14 cellular contexts compared by ENCODE assay signal in genomic region chr10:96740141-96740540, GRCh38. TPM values are rescaled to one million over a fixed set of nuclear protein-coding genes. Genes with fewer than 3 reads are reported as not detected.
"Had no signal": no experiment of that assay in that cellular context is flagged by ENCODE, and none has a peak within 500 bp of the region (broad histone marks: within the 10 kb centered on the region; RNA-seq: fewer than 3 reads in every experiment).

No MANE protein-coding gene starts in this region.

- H3K36me3 Mint-ChIP-seq: mesothelial cell of epicardium; stimulated activated effector memory CD8-positive, alpha-beta T cell treated with anti-CD3 and anti-CD28 coated beads, Interleukin-12 subunit alpha, Interleukin-12 subunit beta, amount 100 ng/mL, for 72 hours had no signal

- H3K27me3 ChIP-seq: transverse colon had no signal

- H3K4me1 Mint-ChIP-seq: activated CD4-positive, alpha-beta T cell treated with anti-CD3 and anti-CD28 coated beads, Interleukin-2, amount 10 ng/mL, durations not matched to agents 24 days and 14 days; mesothelial cell of epicardium had no signal

- H3K4me1 ChIP-seq: esophagus muscularis mucosa, transverse colon had no signal

- H3K4me3 Mint-ChIP-seq: activated CD4-positive, alpha-beta T cell treated with anti-CD3 and anti-CD28 coated beads, Interleukin-2, amount 10 ng/mL, durations not matched to agents 24 days and 14 days; activated naive CD4-positive, alpha-beta T cell treated with anti-CD3 and anti-CD28 coated beads for 36 hours; activated T-helper 17 cell treated with anti-CD3 and anti-CD28 coated beads, Interleukin-2, amount 50 U/mL, for 72 hours; central memory CD8-positive, alpha-beta T cell; mesothelial cell of epicardium; stimulated activated effector memory CD8-positive, alpha-beta T cell treated with anti-CD3 and anti-CD28 coated beads, Interleukin-12 subunit alpha, Interleukin-12 subunit beta, amount 100 ng/mL, for 72 hours had no signal

- H3K4me3 ChIP-seq: esophagus muscularis mucosa, transverse colon had no signal

- H3K36me3 ChIP-seq: esophagus muscularis mucosa, transverse colon had no signal

- H3K27ac ChIP-seq: esophagus muscularis mucosa had no signal

- H3K9me3 Mint-ChIP-seq: activated CD4-positive, alpha-beta T cell treated with anti-CD3 and anti-CD28 coated beads, Interleukin-2, amount 10 ng/mL, durations not matched to agents 24 days and 14 days; activated naive CD4-positive, alpha-beta T cell treated with anti-CD3 and anti-CD28 coated beads for 36 hours; activated T-helper 17 cell treated with anti-CD3 and anti-CD28 coated beads, Interleukin-2, amount 50 U/mL, for 72 hours; central memory CD8-positive, alpha-beta T cell; mesothelial cell of epicardium; stimulated activated effector memory CD8-positive, alpha-beta T cell treated with anti-CD3 and anti-CD28 coated beads, Interleukin-12 subunit alpha, Interleukin-12 subunit beta, amount 100 ng/mL, for 72 hours had no signal

- DNase-seq: activated CD4-positive, alpha-beta T cell treated with anti-CD3 and anti-CD28 coated beads, Interleukin-2, amount 10 ng/mL, durations not matched to agents 24 days and 14 days; activated CD8-positive, alpha-beta memory T cell treated with anti-CD3 and anti-CD28 coated beads for 24 hours; activated naive CD4-positive, alpha-beta T cell treated with anti-CD3 and anti-CD28 coated beads for 36 hours; dermis blood vessel endothelial cell; glutamatergic neuron; small intestine had no signal

- H3K27ac Mint-ChIP-seq: activated CD4-positive, alpha-beta T cell treated with anti-CD3 and anti-CD28 coated beads, Interleukin-2, amount 10 ng/mL, durations not matched to agents 24 days and 14 days; activated naive CD4-positive, alpha-beta T cell treated with anti-CD3 and anti-CD28 coated beads for 36 hours; activated T-helper 17 cell treated with anti-CD3 and anti-CD28 coated beads, Interleukin-2, amount 50 U/mL, for 72 hours; mesothelial cell of epicardium; stimulated activated effector memory CD8-positive, alpha-beta T cell treated with anti-CD3 and anti-CD28 coated beads, Interleukin-12 subunit alpha, Interleukin-12 subunit beta, amount 100 ng/mL, for 72 hours had no signal

- ATAC-seq: activated T-helper 17 cell treated with anti-CD3 and anti-CD28 coated beads, Interleukin-2, amount 50 U/mL, for 72 hours; SK-N-SH treated with all-trans-retinoic acid at 6 μM for 48 hours; stimulated activated effector memory CD8-positive, alpha-beta T cell treated with anti-CD3 and anti-CD28 coated beads, Interleukin-12 subunit alpha, Interleukin-12 subunit beta, amount 100 ng/mL, for 72 hours had no signal

- H3K27me3 Mint-ChIP-seq: activated T-helper 17 cell treated with anti-CD3 and anti-CD28 coated beads, Interleukin-2, amount 50 U/mL, for 72 hours; central memory CD8-positive, alpha-beta T cell had no signal

- H3K9me3 ChIP-seq: esophagus muscularis mucosa, transverse colon had no signal

RNA-seq across cellular contexts. Expression of gene PIK3AP1, which starts 19.8 kb away (rescaled TPM):
- total RNA-seq: dermis blood vessel endothelial cell, fibroblast of villous mesenchyme had no signal
